ENCODE assay signal across 15 cellular contexts in genomic region chr4:144421839-144422565, GRCh38.
"Had no signal": no experiment of that assay in that cellular context is flagged by ENCODE, and none has a peak within 500 bp of the region (broad histone marks: within the 10 kb centered on the region; RNA-seq: fewer than 3 reads in every experiment).

No MANE protein-coding gene starts in this region.

- H3K4me1 ChIP-seq: breast epithelium, left lung, parathyroid adenoma, testis, upper lobe of right lung had no signal

- H3K79me2 ChIP-seq: parathyroid adenoma had no signal

- H3K27ac ChIP-seq: breast epithelium, dorsolateral prefrontal cortex, left lung, parathyroid adenoma, testis, upper lobe of right lung had no signal

- DNase-seq: activated effector memory CD4-positive, alpha-beta T cell treated with Interleukin-2 at 50 U/mL for 16 hours; activated T-cell treated with anti-CD3 and anti-CD28 coated beads, Interleukin-2, amount 50 U/mL, for 1 hour; amygdala; dorsolateral prefrontal cortex; hypothalamus; left lung; retina; stimulated activated CD4-positive, alpha-beta T cell treated with anti-CD3 and anti-CD28 coated beads, Interleukin-4, amount 100 ng/mL, for 4 hours; stimulated activated naive CD8-positive, alpha-beta T cell treated with anti-CD3 and anti-CD28 coated beads, Interleukin-15, amount 100 ng/mL, for 72 hours; testis; upper lobe of right lung had no signal

- H3K9ac ChIP-seq: parathyroid adenoma had no signal

- H3K27ac Mint-ChIP-seq: activated naive CD4-positive, alpha-beta T cell treated with anti-CD3 and anti-CD28 coated beads, Interleukin-2, amount 50 U/mL, for 72 hours; memory B cell had no signal

- H3K36me3 Mint-ChIP-seq: activated naive CD4-positive, alpha-beta T cell treated with anti-CD3 and anti-CD28 coated beads, Interleukin-2, amount 50 U/mL, for 72 hours; memory B cell had no signal

- ATAC-seq: activated naive CD4-positive, alpha-beta T cell treated with anti-CD3 and anti-CD28 coated beads, Interleukin-2, amount 50 U/mL, for 72 hours; left lung; stimulated activated naive CD8-positive, alpha-beta T cell treated with anti-CD3 and anti-CD28 coated beads, Interleukin-15, amount 100 ng/mL, for 72 hours; upper lobe of right lung had no signal

- H3K27me3 ChIP-seq: breast epithelium, dorsolateral prefrontal cortex, left lung, testis, upper lobe of right lung had no signal

- H3K27me3 Mint-ChIP-seq: memory B cell; stimulated activated naive CD8-positive, alpha-beta T cell treated with anti-CD3 and anti-CD28 coated beads, Interleukin-15, amount 100 ng/mL, for 72 hours had no signal

- H3K4me3 ChIP-seq: breast epithelium, dorsolateral prefrontal cortex, left lung, testis, upper lobe of right lung had no signal

- H3K9me3 Mint-ChIP-seq: activated naive CD4-positive, alpha-beta T cell treated with anti-CD3 and anti-CD28 coated beads, Interleukin-2, amount 50 U/mL, for 72 hours; memory B cell; stimulated activated naive CD8-positive, alpha-beta T cell treated with anti-CD3 and anti-CD28 coated beads, Interleukin-15, amount 100 ng/mL, for 72 hours had no signal

- H3K4me3 Mint-ChIP-seq: memory B cell; stimulated activated naive CD8-positive, alpha-beta T cell treated with anti-CD3 and anti-CD28 coated beads, Interleukin-15, amount 100 ng/mL, for 72 hours had no signal

- H3K9me3 ChIP-seq: breast epithelium, left lung, testis, upper lobe of right lung had no signal

- H2AFZ ChIP-seq: parathyroid adenoma had no signal

- H3K36me3 ChIP-seq: breast epithelium, left lung, upper lobe of right lung had no signal

- H3K4me1 Mint-ChIP-seq: memory B cell; stimulated activated naive CD8-positive, alpha-beta T cell treated with anti-CD3 and anti-CD28 coated beads, Interleukin-15, amount 100 ng/mL, for 72 hours had no signal
